In the genomic region with DNA sequence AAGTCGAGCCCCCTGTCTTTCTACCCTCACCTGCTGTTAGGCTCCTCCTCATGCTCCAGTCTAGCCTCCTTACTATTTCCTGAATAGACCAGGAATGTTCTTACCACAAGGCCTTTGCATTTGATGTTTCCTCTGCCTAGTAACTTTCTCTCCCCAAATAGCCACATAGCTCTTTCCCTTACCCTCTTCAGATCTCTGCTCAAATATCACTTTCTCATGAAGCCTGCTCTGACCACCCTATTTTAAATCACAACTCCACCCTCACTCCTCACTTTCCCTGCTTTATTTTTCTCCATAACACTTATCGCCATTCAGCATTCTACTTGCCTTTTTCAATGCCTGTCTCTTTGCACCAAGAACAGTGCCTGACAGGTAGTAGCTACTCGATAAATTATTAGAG, we compare ENCODE assay signal across 14 cellular contexts. TPM values are rescaled to one million over a fixed set of nuclear protein-coding genes. Genes with fewer than 3 reads are reported as not detected.
A peak's percentile ranks its signal among the peaks of the same experiment; 100 is the strongest.
DNase-seq lines count a peak whose midpoint lies in the region; ATAC-seq and TF ChIP-seq lines count a peak whose summit lies in the region.
"Had no signal": no experiment of that assay in that cellular context is flagged by ENCODE, and none has a peak within 500 bp of the region (broad histone marks: within the 10 kb centered on the region; RNA-seq: fewer than 3 reads in every experiment).

No MANE protein-coding gene starts in this region.

- peaks cover 31% of the 10 kb centered on the region for H3K4me1 Mint-ChIP-seq in activated CD8-positive, alpha-beta T cell treated with anti-CD3 and anti-CD28 coated beads for 36 hours (ENCODE audit: low read depth)
- H3K4me1 Mint-ChIP-seq in activated CD8-positive, alpha-beta T cell treated with anti-CD3 and anti-CD28 coated beads, Interleukin-2, amount 10 ng/mL, durations not matched to agents 7 days and 5 days (ENCODE audit: low read depth) = peaks cover 27% of the 10 kb centered on the region
- peaks cover 20% of the 10 kb centered on the region for H3K4me1 Mint-ChIP-seq in activated naive CD8-positive, alpha-beta T cell treated with anti-CD3 and anti-CD28 coated beads, Interleukin-2, amount 10 ng/mL, durations not matched to agents 7 days and 5 days
- peaks cover 32% of the 10 kb centered on the region for H3K4me1 Mint-ChIP-seq in activated naive CD8-positive, alpha-beta T cell treated with anti-CD3 and anti-CD28 coated beads for 36 hours
- H3K4me1 Mint-ChIP-seq in activated T-helper 17 cell treated with anti-CD3 and anti-CD28 coated beads, Interleukin-2, amount 50 U/mL, for 72 hours = peaks cover 19% of the 10 kb centered on the region
- H3K4me1 Mint-ChIP-seq in stimulated activated memory B cell treated with anti-CD40 and anti-IgM and Interleukin-4, amounts not matched to agents 10 μg/mL and 1 μg/mL and 100 μg/mL, for 72 hours = peaks cover 41% of the 10 kb centered on the region

- H3K9me3 Mint-ChIP-seq in activated CD8-positive, alpha-beta T cell treated with anti-CD3 and anti-CD28 coated beads for 36 hours = no peaks in the 10 kb centered on the region
- H3K9me3 Mint-ChIP-seq in activated CD8-positive, alpha-beta T cell treated with anti-CD3 and anti-CD28 coated beads, Interleukin-2, amount 10 ng/mL, durations not matched to agents 7 days and 5 days (ENCODE audit: insufficient read depth) = no peaks in the 10 kb centered on the region
- no peaks in the 10 kb centered on the region for H3K9me3 Mint-ChIP-seq in activated naive CD8-positive, alpha-beta T cell treated with anti-CD3 and anti-CD28 coated beads, Interleukin-2, amount 10 ng/mL, durations not matched to agents 7 days and 5 days
- no peaks in the 10 kb centered on the region for H3K9me3 Mint-ChIP-seq in activated naive CD8-positive, alpha-beta T cell treated with anti-CD3 and anti-CD28 coated beads for 36 hours
- H3K9me3 Mint-ChIP-seq in activated T-helper 17 cell treated with anti-CD3 and anti-CD28 coated beads, Interleukin-2, amount 50 U/mL, for 72 hours = no peaks in the 10 kb centered on the region
- H3K9me3 Mint-ChIP-seq in stimulated activated memory B cell treated with anti-CD40 and anti-IgM and Interleukin-4, amounts not matched to agents 10 μg/mL and 1 μg/mL and 100 μg/mL, for 72 hours = no peaks in the 10 kb centered on the region
- H3K9me3 Mint-ChIP-seq: HFFc6 had no signal

- no peaks in the 10 kb centered on the region for H3K27me3 Mint-ChIP-seq in activated CD8-positive, alpha-beta T cell treated with anti-CD3 and anti-CD28 coated beads for 36 hours
- H3K27me3 Mint-ChIP-seq in activated CD8-positive, alpha-beta T cell treated with anti-CD3 and anti-CD28 coated beads, Interleukin-2, amount 10 ng/mL, durations not matched to agents 7 days and 5 days (ENCODE audit: low read depth) = no peaks in the 10 kb centered on the region
- no peaks in the 10 kb centered on the region for H3K27me3 Mint-ChIP-seq in activated naive CD8-positive, alpha-beta T cell treated with anti-CD3 and anti-CD28 coated beads, Interleukin-2, amount 10 ng/mL, durations not matched to agents 7 days and 5 days
- no peaks in the 10 kb centered on the region for H3K27me3 Mint-ChIP-seq in activated naive CD8-positive, alpha-beta T cell treated with anti-CD3 and anti-CD28 coated beads for 36 hours
- H3K27me3 Mint-ChIP-seq in activated T-helper 17 cell treated with anti-CD3 and anti-CD28 coated beads, Interleukin-2, amount 50 U/mL, for 72 hours = no peaks in the 10 kb centered on the region
- H3K27me3 Mint-ChIP-seq in stimulated activated memory B cell treated with anti-CD40 and anti-IgM and Interleukin-4, amounts not matched to agents 10 μg/mL and 1 μg/mL and 100 μg/mL, for 72 hours = no peaks in the 10 kb centered on the region
- H3K27me3 Mint-ChIP-seq: CD4-positive, CD25-positive, alpha-beta regulatory T cell had no signal

- no peak for ATAC-seq in activated CD8-positive, alpha-beta T cell treated with anti-CD3 and anti-CD28 coated beads for 36 hours
- no peak for ATAC-seq in activated CD8-positive, alpha-beta T cell treated with anti-CD3 and anti-CD28 coated beads, Interleukin-2, amount 10 ng/mL, durations not matched to agents 7 days and 5 days
- no peak for ATAC-seq in activated naive CD8-positive, alpha-beta T cell treated with anti-CD3 and anti-CD28 coated beads, Interleukin-2, amount 10 ng/mL, durations not matched to agents 7 days and 5 days (ENCODE audit: low read depth)
- ATAC-seq in activated T-helper 17 cell treated with anti-CD3 and anti-CD28 coated beads, Interleukin-2, amount 50 U/mL, for 72 hours (replicated peaks) = no peak
- ATAC-seq in stimulated activated memory B cell treated with anti-CD40 and anti-IgM and Interleukin-4, amounts not matched to agents 10 μg/mL and 1 μg/mL and 100 μg/mL, for 72 hours = no peak

- intact Hi-C loops in activated CD8-positive, alpha-beta T cell treated with anti-CD3 and anti-CD28 coated beads for 36 hours (cut with micrococcal nuclease) = no loop called here

- no peak overlapping the region for H3K4me3 Mint-ChIP-seq in activated CD8-positive, alpha-beta T cell treated with anti-CD3 and anti-CD28 coated beads for 36 hours
- H3K4me3 Mint-ChIP-seq in activated CD8-positive, alpha-beta T cell treated with anti-CD3 and anti-CD28 coated beads, Interleukin-2, amount 10 ng/mL, durations not matched to agents 7 days and 5 days = no peak overlapping the region
- no peak overlapping the region for H3K4me3 Mint-ChIP-seq in activated naive CD8-positive, alpha-beta T cell treated with anti-CD3 and anti-CD28 coated beads, Interleukin-2, amount 10 ng/mL, durations not matched to agents 7 days and 5 days
- no peak overlapping the region for H3K4me3 Mint-ChIP-seq in activated naive CD8-positive, alpha-beta T cell treated with anti-CD3 and anti-CD28 coated beads for 36 hours
- no peak overlapping the region for H3K4me3 Mint-ChIP-seq in activated T-helper 17 cell treated with anti-CD3 and anti-CD28 coated beads, Interleukin-2, amount 50 U/mL, for 72 hours
- H3K4me3 Mint-ChIP-seq in stimulated activated memory B cell treated with anti-CD40 and anti-IgM and Interleukin-4, amounts not matched to agents 10 μg/mL and 1 μg/mL and 100 μg/mL, for 72 hours = no peak overlapping the region
- H3K4me3 Mint-ChIP-seq: HFFc6 had no signal

- peak overlapping the region; percentile 43 for H3K27ac Mint-ChIP-seq in activated CD8-positive, alpha-beta T cell treated with anti-CD3 and anti-CD28 coated beads for 36 hours
- H3K27ac Mint-ChIP-seq in activated CD8-positive, alpha-beta T cell treated with anti-CD3 and anti-CD28 coated beads, Interleukin-2, amount 10 ng/mL, durations not matched to agents 7 days and 5 days = no peak overlapping the region
- peak overlapping the region; percentile 63 for H3K27ac Mint-ChIP-seq in activated naive CD8-positive, alpha-beta T cell treated with anti-CD3 and anti-CD28 coated beads, Interleukin-2, amount 10 ng/mL, durations not matched to agents 7 days and 5 days
- H3K27ac Mint-ChIP-seq in activated naive CD8-positive, alpha-beta T cell treated with anti-CD3 and anti-CD28 coated beads for 36 hours = no peak overlapping the region
- H3K27ac Mint-ChIP-seq in activated T-helper 17 cell treated with anti-CD3 and anti-CD28 coated beads, Interleukin-2, amount 50 U/mL, for 72 hours = peak overlapping the region; percentile 1
- peak overlapping the region; percentile 5 for H3K27ac Mint-ChIP-seq in stimulated activated memory B cell treated with anti-CD40 and anti-IgM and Interleukin-4, amounts not matched to agents 10 μg/mL and 1 μg/mL and 100 μg/mL, for 72 hours
- H3K27ac Mint-ChIP-seq: CD4-positive, CD25-positive, alpha-beta regulatory T cell; HFFc6 had no signal

- CTCF ChIA-PET in activated CD8-positive, alpha-beta T cell treated with anti-CD3 and anti-CD28 coated beads for 36 hours (lab: Charles Lee) = interaction anchor here (0.9 to 15.0 kb wide), 3 partner anchors 83 to 231 kb away, joined by 3 to 272 read pairs (median 3); a partner anchor contains a TSS
- CTCF ChIA-PET in activated CD8-positive, alpha-beta T cell treated with anti-CD3 and anti-CD28 coated beads, Interleukin-2, amount 10 ng/mL, durations not matched to agents 7 days and 5 days (lab: Charles Lee) = interaction anchor here (3.1 to 9.0 kb wide), 2 partner anchors 83 to 198 kb away, joined by 17 to 196 read pairs; no protein-coding TSS in a partner anchor

- POLR2A ChIA-PET in activated CD8-positive, alpha-beta T cell treated with anti-CD3 and anti-CD28 coated beads for 36 hours (lab: Charles Lee) = interaction anchor here (0.8 to 0.9 kb wide), 2 partner anchors 11 to 229 kb away, joined by 3 to 4 read pairs; no protein-coding TSS in a partner anchor
- POLR2A ChIA-PET in activated CD8-positive, alpha-beta T cell treated with anti-CD3 and anti-CD28 coated beads, Interleukin-2, amount 10 ng/mL, durations not matched to agents 7 days and 5 days (lab: Charles Lee) = no interaction called here
- POLR2A ChIA-PET in activated naive CD8-positive, alpha-beta T cell treated with anti-CD3 and anti-CD28 coated beads, Interleukin-2, amount 10 ng/mL, durations not matched to agents 7 days and 5 days (lab: Charles Lee) = no interaction called here

- H3K36me3 Mint-ChIP-seq in activated CD8-positive, alpha-beta T cell treated with anti-CD3 and anti-CD28 coated beads for 36 hours (ENCODE audit: low read depth) = peaks cover 51% of the 10 kb centered on the region
- H3K36me3 Mint-ChIP-seq in activated CD8-positive, alpha-beta T cell treated with anti-CD3 and anti-CD28 coated beads, Interleukin-2, amount 10 ng/mL, durations not matched to agents 7 days and 5 days (ENCODE audit: low read depth) = peaks cover 55% of the 10 kb centered on the region
- H3K36me3 Mint-ChIP-seq in activated naive CD8-positive, alpha-beta T cell treated with anti-CD3 and anti-CD28 coated beads, Interleukin-2, amount 10 ng/mL, durations not matched to agents 7 days and 5 days = peaks cover 20% of the 10 kb centered on the region
- peaks cover 33% of the 10 kb centered on the region for H3K36me3 Mint-ChIP-seq in activated naive CD8-positive, alpha-beta T cell treated with anti-CD3 and anti-CD28 coated beads for 36 hours
- H3K36me3 Mint-ChIP-seq in activated T-helper 17 cell treated with anti-CD3 and anti-CD28 coated beads, Interleukin-2, amount 50 U/mL, for 72 hours (ENCODE audit: low read depth) = peaks cover 81% of the 10 kb centered on the region
- H3K36me3 Mint-ChIP-seq in stimulated activated memory B cell treated with anti-CD40 and anti-IgM and Interleukin-4, amounts not matched to agents 10 μg/mL and 1 μg/mL and 100 μg/mL, for 72 hours = peaks cover 48% of the 10 kb centered on the region

- no peak for DNase-seq in activated CD8-positive, alpha-beta T cell treated with anti-CD3 and anti-CD28 coated beads for 36 hours
- no peak for DNase-seq in activated CD8-positive, alpha-beta T cell treated with anti-CD3 and anti-CD28 coated beads, Interleukin-2, amount 10 ng/mL, durations not matched to agents 7 days and 5 days
- DNase-seq in activated naive CD8-positive, alpha-beta T cell treated with anti-CD3 and anti-CD28 coated beads, Interleukin-2, amount 10 ng/mL, durations not matched to agents 7 days and 5 days = no peak
- no peak for DNase-seq in activated naive CD8-positive, alpha-beta T cell treated with anti-CD3 and anti-CD28 coated beads for 36 hours
- DNase-seq in NCI-H1930 (lab: John Stamatoyannopoulos, UW) = no peak
- DNase-seq: 8988T; ACHN; CD4-positive, CD25-positive, alpha-beta regulatory T cell; DMS 273 treated with DMSO at 0.1 percent for 48 hours; HFFc6 had no signal

- no peak for TF ChIP-seq CTCF in activated CD8-positive, alpha-beta T cell treated with anti-CD3 and anti-CD28 coated beads for 36 hours (IDR thresholded peaks at IDR 0.05)

RNA-seq across cellular contexts. Expression of a gene that starts 6.6 kb away (rescaled TPM):
- total RNA-seq in activated CD8-positive, alpha-beta T cell treated with anti-CD3 and anti-CD28 coated beads for 36 hours = 10 to 100 TPM; 53.7 to 56.0 TPM
- 100 to 1,000 TPM in 1 of 2 experiments, 10 to 100 TPM in 1; 97.3 to 102 TPM for total RNA-seq in activated CD8-positive, alpha-beta T cell treated with anti-CD3 and anti-CD28 coated beads, Interleukin-2, amount 10 ng/mL, durations not matched to agents 7 days and 5 days
- total RNA-seq in activated naive CD8-positive, alpha-beta T cell treated with anti-CD3 and anti-CD28 coated beads, Interleukin-2, amount 10 ng/mL, durations not matched to agents 7 days and 5 days = 10 to 100 TPM; 64.7 to 67.0 TPM
- total RNA-seq in activated naive CD8-positive, alpha-beta T cell treated with anti-CD3 and anti-CD28 coated beads for 36 hours = 10 to 100 TPM; 60.7 to 61.9 TPM
- total RNA-seq in activated T-helper 17 cell treated with anti-CD3 and anti-CD28 coated beads, Interleukin-2, amount 50 U/mL, for 72 hours = 10 to 100 TPM; 51.2 to 67.5 TPM

RNA-seq across cellular contexts. Expression of a gene that starts 51.0 kb away (rescaled TPM):
- total RNA-seq in activated CD8-positive, alpha-beta T cell treated with anti-CD3 and anti-CD28 coated beads for 36 hours = not detected
- not detected for total RNA-seq in activated CD8-positive, alpha-beta T cell treated with anti-CD3 and anti-CD28 coated beads, Interleukin-2, amount 10 ng/mL, durations not matched to agents 7 days and 5 days
- not detected for total RNA-seq in activated naive CD8-positive, alpha-beta T cell treated with anti-CD3 and anti-CD28 coated beads, Interleukin-2, amount 10 ng/mL, durations not matched to agents 7 days and 5 days
- total RNA-seq in activated naive CD8-positive, alpha-beta T cell treated with anti-CD3 and anti-CD28 coated beads for 36 hours = not detected
- total RNA-seq in activated T-helper 17 cell treated with anti-CD3 and anti-CD28 coated beads, Interleukin-2, amount 50 U/mL, for 72 hours = not detected
- total RNA-seq: CD4-positive, CD25-positive, alpha-beta regulatory T cell; Daoy; H1; HFFc6 had no signal

Comparison
In these comparisons a context has a peak if more than half of its experiments do, and no peak if none do; other contexts are left out.
1. H3K27ac Mint-ChIP-seq: peak in activated CD8-positive, alpha-beta T cell treated with anti-CD3 and anti-CD28 coated beads for 36 hours (single experiment), activated naive CD8-positive, alpha-beta T cell treated with anti-CD3 and anti-CD28 coated beads, Interleukin-2, amount 10 ng/mL, durations not matched to agents 7 days and 5 days (single experiment), activated T-helper 17 cell treated with anti-CD3 and anti-CD28 coated beads, Interleukin-2, amount 50 U/mL, for 72 hours (single experiment) and stimulated activated memory B cell treated with anti-CD40 and anti-IgM and Interleukin-4, amounts not matched to agents 10 μg/mL and 1 μg/mL and 100 μg/mL, for 72 hours (single experiment); none in activated CD8-positive, alpha-beta T cell treated with anti-CD3 and anti-CD28 coated beads, Interleukin-2, amount 10 ng/mL, durations not matched to agents 7 days and 5 days (single experiment) and activated naive CD8-positive, alpha-beta T cell treated with anti-CD3 and anti-CD28 coated beads for 36 hours (single experiment).